Comparison of ENCODE assay signal across 8 cellular contexts in the genomic region with DNA sequence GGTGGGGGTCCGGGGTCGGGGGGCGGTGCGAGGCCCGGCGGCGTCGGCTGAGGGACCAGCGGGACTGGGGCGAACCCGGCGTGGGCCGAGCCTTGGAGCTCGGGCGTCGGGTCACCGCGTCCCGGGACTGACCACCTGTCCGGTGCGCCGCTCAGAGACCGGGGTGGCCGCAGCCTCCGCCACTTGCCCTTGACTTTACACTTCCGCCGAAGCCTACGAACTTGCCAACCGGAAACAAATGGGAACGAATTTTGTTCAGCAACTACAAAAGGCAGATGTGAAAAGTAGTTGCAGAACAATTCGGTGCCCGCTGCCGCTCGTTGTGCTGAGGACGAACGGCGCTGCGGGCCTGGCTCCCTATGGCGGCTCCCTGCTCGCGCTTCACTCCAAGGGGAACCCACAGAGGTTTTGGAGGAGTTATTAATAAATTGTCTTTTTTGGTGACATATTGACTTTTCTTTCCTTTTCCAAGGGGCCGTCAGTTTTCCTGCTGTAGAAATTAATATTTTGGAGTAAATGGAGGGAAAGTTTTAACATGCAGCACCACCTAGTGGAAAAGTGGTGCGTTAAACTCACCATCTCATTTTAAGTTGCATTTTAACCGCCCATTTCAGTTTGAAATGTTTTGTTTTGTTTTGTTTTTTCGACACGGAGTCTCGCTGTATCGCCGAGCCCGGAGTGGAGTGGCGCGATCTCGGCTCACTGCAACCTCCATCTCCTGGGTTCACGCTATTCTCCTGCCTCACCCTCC. TPM values are rescaled to one million over a fixed set of nuclear protein-coding genes. Genes with fewer than 3 reads are reported as not detected.
DNase-seq lines count a peak whose midpoint lies in the region; ATAC-seq, FAIRE-seq and TF ChIP-seq lines count a peak whose summit lies in the region.

No MANE protein-coding gene starts in this region.

- H3K36me3 ChIP-seq in kidney (ENCODE audit: control insufficient read depth in 1 of 2, insufficient read depth in 2 of 2, low read length in 2 of 2), result peaks cover 3 to 4% of the 10 kb centered on the region in 2 donors

- ATAC-seq in HG02943 (IDR thresholded peaks at IDR 0.05; ENCODE audit: low read depth, unreplicated experiment), result peak; percentile 37

- FAIRE-seq in kidney (lab: Jason Lieb, UNC), result no peak

- H3K9me3 ChIP-seq in kidney (ENCODE audit: control insufficient read depth in 1 of 2, low read length in 2 of 2), result no peaks in the 10 kb centered on the region

- peak; percentile 68 for DNase-seq in GM13976 (ENCODE audit: low spot score)
- DNase-seq in NCI-H2081 treated with DMSO at 0.1 percent for 48 hours (lab: John Stamatoyannopoulos, UW), result peak; percentile 10
- peak; percentile 81 to 83 for DNase-seq in cardiac fibroblast (ENCODE audit: low read depth in 2 of 2)
- no peak for DNase-seq in kidney
- peak; percentile 26 to 45 for DNase-seq in stimulated activated CD4-positive, alpha-beta T cell treated with anti-CD3 and anti-CD28 coated beads, Interleukin-15, amount 100 ng/mL, for 1 hour (ENCODE audit: low read depth in 1 of 2, low spot score in 1 of 2)

- intact Hi-C loops in kidney (cut with DNase I), result no loop called here

- H3K27ac ChIP-seq in 22Rv1 (peak overlapping the region; percentile 100), kidney (ENCODE audit: low read depth in 2 of 2, low read length in 2 of 2) (peak overlapping the region; percentile 93 to 95)

- H3K4me3 ChIP-seq in WI38 (ENCODE audit: low read depth, low read length) (peak overlapping the region; percentile 78), cardiac fibroblast (replicated peaks in 1 of 2; ENCODE audit: low read depth in 2 of 2, low read length in 2 of 2) (peak overlapping the region; percentile 65 to 75), kidney (ENCODE audit: low read length in 2 of 2) (peak overlapping the region; percentile 77 to 82)

- TF ChIP-seq CTCF in 22Rv1 (IDR thresholded peaks at IDR 0.05), result peak; percentile 84
- TF ChIP-seq CTCF in GM13976 (IDR thresholded peaks at IDR 0.05; ENCODE audit: borderline replicate concordance, control extremely low read depth, extremely low read depth, insufficient read depth, missing control alignments), result peak; percentile 58
- TF ChIP-seq CTCF in WI38 (IDR thresholded peaks at IDR 0.05; ENCODE audit: low read depth, low read length), result peak; percentile 34; the same call in 1 of the 2 replicates
- TF ChIP-seq CTCF in cardiac fibroblast (IDR thresholded peaks at IDR 0.05; ENCODE audit: low read depth, low read length), result peak; percentile 56
- TF ChIP-seq CTCF in kidney (IDR thresholded peaks at IDR 0.05; ENCODE audit: borderline replicate concordance, extremely low read depth, insufficient read depth), result peak; percentile 70

- H3K9ac ChIP-seq in kidney (ENCODE audit: low read length in 2 of 2), result peak overlapping the region; percentile 79 to 85

- in situ Hi-C loops in GM13976 (cut with MboI; ENCODE audit: low sequenced_read_pairs, unreplicated experiment), result no loop called here

- no peaks in the 10 kb centered on the region for H3K4me1 ChIP-seq in kidney (ENCODE audit: control insufficient read depth in 1 of 2, insufficient read depth in 1 of 2, low read depth in 1 of 2, low read length in 2 of 2)

RNA-seq across cellular contexts. Expression of gene PCBD2, which starts 0.5 kb away (rescaled TPM):
- 19.2 TPM for total RNA-seq in kidney
- polyA plus RNA-seq in kidney (ENCODE audit: insufficient read depth, low read depth, low replicate concordance), result 8.4 TPM

RNA-seq across cellular contexts. Expression of gene TXNDC15, which starts 31.2 kb away (rescaled TPM):
- 78.0 TPM for total RNA-seq in kidney
- 87.3 TPM for polyA plus RNA-seq in kidney (ENCODE audit: insufficient read depth, low read depth, low replicate concordance)

RNA-seq across cellular contexts. Expression of gene C5orf24, which starts 59.7 kb away (rescaled TPM):
- 46.1 TPM for total RNA-seq in kidney
- polyA plus RNA-seq in kidney (ENCODE audit: insufficient read depth, low read depth, low replicate concordance), result 18.2 TPM

Comparison
In these comparisons a context has a peak if more than half of its experiments do, and no peak if none do; other contexts are left out.
1. CTCF ChIP-seq: peak in every context shown above with its lines; median percentile 84 in 22Rv1; 70 in kidney; 58 in GM13976; 56 in cardiac fibroblast; 34 in WI38.